13 cellular contexts compared by ENCODE assay signal in genomic region chr5:107893642-107894041, GRCh38.
DNase-seq lines count a peak whose midpoint lies in the region; ATAC-seq and TF ChIP-seq lines count a peak whose summit lies in the region.
"Had no signal": no experiment of that assay in that cellular context is flagged by ENCODE, and none has a peak within 500 bp of the region (broad histone marks: within the 10 kb centered on the region; RNA-seq: fewer than 3 reads in every experiment).

No MANE protein-coding gene starts in this region.

- peaks cover 0 to 2% (median 1%) of the 10 kb centered on the region in 8 donors for H3K9me3 ChIP-seq in spleen

- H3K36me3 ChIP-seq in spleen, result no peaks in the 10 kb centered on the region

- TF ChIP-seq CTCF in fibroblast of pulmonary artery (IDR thresholded peaks at IDR 0.05; ENCODE audit: low read length, missing control alignments), result no peak
- TF ChIP-seq CTCF in spleen (IDR thresholded peaks at IDR 0.05 in 8 of 11, conservative IDR thresholded peaks at IDR 0.05 in 3 of 11), result no peak

- DNase-seq in H4 (ENCODE audit: low spot score) (peak; percentile 47), RKO (ENCODE audit: low spot score) (peak; percentile 37), fibroblast of pulmonary artery (ENCODE audit: low read depth) (peak; percentile 63), sciatic nerve (ENCODE audit: low spot score) (no peak), spleen (no peak), cerebellar nuclear complex (lab: John Stamatoyannopoulos, UW) (no peak)
- DNase-seq: activated CD4-positive, alpha-beta T cell treated with anti-CD3 and anti-CD28 coated beads for 1 hour; activated naive CD8-positive, alpha-beta T cell treated with anti-CD3 and anti-CD28 coated beads, Interleukin-2, amount 10 ng/mL, durations not matched to agents 7 days and 5 days; foreskin melanocyte; H9; NCI-H1694 had no signal

- intact Hi-C loops in sciatic nerve (cut with DNase I), result no loop called here
- intact Hi-C loops in spleen (cut with DNase I; ENCODE audit: low total_unique reads), result no loop called here

- ATAC-seq in sciatic nerve, result peak; percentile 72
- no peak for ATAC-seq in GM19351 (IDR thresholded peaks at IDR 0.05; ENCODE audit: unreplicated experiment)
- ATAC-seq: Panc1 had no signal

- no peaks in the 10 kb centered on the region for H3K4me1 ChIP-seq in spleen

- H3K4me3 ChIP-seq in fibroblast of pulmonary artery (replicated peaks; ENCODE audit: low read depth, low read length) (no peak overlapping the region), spleen (no peak overlapping the region)

- no peaks in the 10 kb centered on the region for H3K27me3 ChIP-seq in spleen (replicated peaks in 1 of 7)

- 53 to 82% (median 64%) methylated on average over 4 of the region's 4 CpGs for WGBS in spleen, 5 donors

- TF ChIP-seq POLR2A in spleen (IDR thresholded peaks at IDR 0.05), result no peak

- H3K27ac ChIP-seq in spleen, result no peak overlapping the region

Comparison
In these comparisons a context has a peak if more than half of its experiments do, and no peak if none do; other contexts are left out.
1. DNase-seq: peak in H4 (single experiment), RKO (single experiment) and fibroblast of pulmonary artery (single experiment); none in sciatic nerve (single experiment), spleen (single experiment) and cerebellar nuclear complex (0 of 2).